In the genomic region with DNA sequence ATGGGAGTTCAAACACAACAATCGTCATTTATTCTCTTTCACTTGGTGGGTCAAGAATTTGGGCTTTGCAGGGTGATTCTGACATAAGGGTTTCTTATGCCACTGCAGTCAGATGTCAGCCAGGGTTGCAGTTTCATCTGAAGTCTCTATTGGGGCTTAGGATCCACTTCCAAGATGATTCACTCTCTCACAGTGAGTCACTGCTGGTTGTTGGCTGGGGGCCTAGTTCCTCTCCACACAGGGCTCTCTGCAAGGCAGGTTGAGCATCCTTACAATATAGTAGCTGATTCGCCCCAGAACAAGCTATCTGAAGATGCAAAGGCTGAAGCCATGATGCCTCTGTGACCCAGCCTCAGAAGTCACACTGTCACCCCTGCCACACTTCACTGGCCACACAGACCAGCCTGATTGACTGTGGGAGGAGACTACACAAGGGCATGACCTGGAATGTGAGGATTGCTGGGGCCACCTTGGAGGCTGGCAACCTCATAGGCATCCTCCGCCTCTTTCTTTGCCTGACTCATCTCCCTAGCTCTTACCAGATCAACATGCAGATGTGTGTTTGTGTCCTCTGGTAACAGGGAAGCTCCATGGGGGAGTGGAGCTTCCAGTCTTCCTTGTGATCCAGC, we compare ENCODE assay signal across 1 cellular context.
TF ChIP-seq lines count a peak whose summit lies in the region.

No MANE protein-coding gene starts in this region.

TF ChIP-seq in HepG2, 621 proteins besides CTCF, POLR2A, EP300 and RAD21:
- TF ChIP-seq KAT8 (CRISPR knock-in tag; IDR thresholded peaks at IDR 0.05), result no peak
- TF ChIP-seq ZNF589 (CRISPR knock-in tag; conservative IDR thresholded peaks at IDR 0.05), result no peak
- no peak for TF ChIP-seq ZNF263 (CRISPR knock-in tag; IDR thresholded peaks at IDR 0.05)
- peak; percentile 81 for TF ChIP-seq TEAD3 (CRISPR knock-in tag; optimal IDR thresholded peaks at IDR 0.05; ENCODE audit: borderline replicate concordance)
- peak; percentile 53 for TF ChIP-seq RARA (CRISPR knock-in tag; IDR thresholded peaks at IDR 0.05)
- TF ChIP-seq NR2F6 (IDR thresholded peaks at IDR 0.05), result peak; percentile 32; the same call in 1 of the 2 replicates
- peak; percentile 46; the same call in 1 of the 2 replicates for TF ChIP-seq NR2F6 (CRISPR knock-in tag; IDR thresholded peaks at IDR 0.05)
- no peak for TF ChIP-seq ZNF605 (CRISPR knock-in tag; IDR thresholded peaks at IDR 0.05)
- peak in 1 of 2 experiments; percentile 45; a peak in 2 of 4 replicates for TF ChIP-seq NR2F1 (CRISPR knock-in tag; IDR thresholded peaks at IDR 0.05)
- peak; percentile 85 for TF ChIP-seq FOSL2 (CRISPR knock-in tag; IDR thresholded peaks at IDR 0.05)
